ENCODE assay signal across 19 cellular contexts in the genomic region with DNA sequence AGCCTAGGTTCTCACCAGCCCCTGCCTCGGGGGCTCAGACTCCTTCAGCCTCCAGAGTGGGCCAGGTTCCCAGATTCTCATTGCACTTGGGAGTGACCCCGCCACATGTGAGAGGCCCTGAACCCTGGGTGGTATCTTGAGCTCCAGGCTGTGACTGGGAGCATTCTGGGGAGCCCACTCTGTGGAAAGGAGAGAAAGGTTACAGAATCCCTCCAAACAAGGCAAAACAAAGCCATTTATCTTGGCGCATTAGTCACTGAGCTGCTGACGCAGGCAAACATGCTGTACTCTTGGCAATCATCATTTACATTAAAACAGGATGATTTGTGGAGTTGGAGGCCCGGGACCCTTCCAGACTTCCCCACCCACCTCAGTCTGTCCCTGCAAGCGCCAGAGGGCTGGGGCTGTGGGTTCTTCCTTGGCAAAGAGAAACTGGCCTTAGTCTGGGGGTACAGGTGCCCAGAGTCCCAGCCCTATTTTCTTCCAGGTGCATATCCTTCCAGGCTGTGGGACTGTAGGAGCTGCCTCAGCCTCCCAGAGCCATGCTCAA.
A peak's percentile ranks its signal among the peaks of the same experiment; 100 is the strongest.
DNase-seq lines count a peak whose midpoint lies in the region; ATAC-seq and TF ChIP-seq lines count a peak whose summit lies in the region.
"Had no signal": no experiment of that assay in that cellular context is flagged by ENCODE, and none has a peak within 500 bp of the region (broad histone marks: within the 10 kb centered on the region; RNA-seq: fewer than 3 reads in every experiment).

No MANE protein-coding gene starts in this region.

- DNase-seq in GM23338 (ENCODE audit: low spot score): no peak
- DNase-seq in SK-N-MC (ENCODE audit: low read depth, low spot score): no peak
- peak; percentile 37 for DNase-seq in fibroblast of peridontal ligament (ENCODE audit: extremely low read depth)
- DNase-seq in osteocyte (ENCODE audit: extremely low spot score, unreplicated experiment): peak; percentile 72
- no peak for DNase-seq in cerebellar cortex (ENCODE audit: low spot score)
- no peak for DNase-seq in caudate nucleus (lab: John Stamatoyannopoulos, UW)
- DNase-seq: effector CD4-positive, alpha-beta T cell; GDM1; MV-4-11; naive B cell; NCI-H2081; NCI-H524; stimulated activated naive B cell treated with anti-CD40 and anti-IgM and Interleukin-4, amounts not matched to agents 10 μg/mL and 1 μg/mL and 100 μg/mL, for 72 hours had no signal

- H3K9me3 Mint-ChIP-seq in GM23338: no peaks in the 10 kb centered on the region
- no peaks in the 10 kb centered on the region for H3K9me3 Mint-ChIP-seq in osteocyte (ENCODE audit: unreplicated experiment)
- H3K9me3 Mint-ChIP-seq: activated naive CD4-positive, alpha-beta T cell treated with anti-CD3 and anti-CD28 coated beads, Interleukin-2, amount 50 U/mL, for 24 hours; stimulated activated naive B cell treated with anti-CD40 and anti-IgM and Interleukin-4, amounts not matched to agents 10 μg/mL and 1 μg/mL and 100 μg/mL, for 72 hours had no signal

- H4K20me1 ChIP-seq in GM23338 (replicated peaks; ENCODE audit: insufficient read depth): no peaks in the 10 kb centered on the region
- H4K20me1 ChIP-seq: BLaER1 treated with 17β-estradiol and CSF1 and Interleukin-3, amounts not matched to agents 10 nM and 100 nM had no signal

- no peaks in the 10 kb centered on the region for H3K9me2 ChIP-seq in GM23338 (ENCODE audit: insufficient read depth)

- H3K4me3 ChIP-seq in GM23338: no peak overlapping the region
- H3K4me3 ChIP-seq in SK-N-MC: no peak overlapping the region
- H3K4me3 ChIP-seq: BLaER1 treated with 17β-estradiol and CSF1 and Interleukin-3, amounts not matched to agents 10 nM and 100 nM; SJCRH30; tibial artery had no signal

- peak overlapping the region; percentile 80 for H2AFZ ChIP-seq in GM23338

- no peaks in the 10 kb centered on the region for H3K27me3 ChIP-seq in GM23338 (ENCODE audit: insufficient read depth)
- H3K27me3 ChIP-seq: BLaER1 treated with 17β-estradiol and CSF1 and Interleukin-3, amounts not matched to agents 10 nM and 100 nM; SJCRH30; tibial artery had no signal

- no peak overlapping the region for H3K27ac Mint-ChIP-seq in GM23338
- H3K27ac Mint-ChIP-seq in osteocyte (ENCODE audit: unreplicated experiment): no peak overlapping the region
- H3K27ac Mint-ChIP-seq: activated naive CD4-positive, alpha-beta T cell treated with anti-CD3 and anti-CD28 coated beads, Interleukin-2, amount 50 U/mL, for 24 hours; progenitor cell of endocrine pancreas; stimulated activated naive B cell treated with anti-CD40 and anti-IgM and Interleukin-4, amounts not matched to agents 10 μg/mL and 1 μg/mL and 100 μg/mL, for 72 hours had no signal

- no peak overlapping the region for H3K4me3 Mint-ChIP-seq in GM23338
- no peak overlapping the region for H3K4me3 Mint-ChIP-seq in osteocyte (ENCODE audit: unreplicated experiment)
- H3K4me3 Mint-ChIP-seq: activated naive CD4-positive, alpha-beta T cell treated with anti-CD3 and anti-CD28 coated beads, Interleukin-2, amount 50 U/mL, for 24 hours; naive B cell; stimulated activated naive B cell treated with anti-CD40 and anti-IgM and Interleukin-4, amounts not matched to agents 10 μg/mL and 1 μg/mL and 100 μg/mL, for 72 hours had no signal

- H3K79me2 ChIP-seq in GM23338 (replicated peaks; ENCODE audit: insufficient read depth): no peaks in the 10 kb centered on the region

- H3K36me3 ChIP-seq in GM23338 (ENCODE audit: insufficient read depth) (no peaks in the 10 kb centered on the region), SK-N-MC (ENCODE audit: insufficient read depth, low read length) (no peaks in the 10 kb centered on the region)
- H3K36me3 ChIP-seq: BLaER1 treated with 17β-estradiol and CSF1 and Interleukin-3, amounts not matched to agents 10 nM and 100 nM; SJCRH30; tibial artery had no signal

- H3K9me3 ChIP-seq in SK-N-MC (ENCODE audit: low read depth, low read length): no peaks in the 10 kb centered on the region
- H3K9me3 ChIP-seq: BLaER1 treated with 17β-estradiol and CSF1 and Interleukin-3, amounts not matched to agents 10 nM and 100 nM; SJCRH30; tibial artery had no signal

- no peak overlapping the region for H3K4me2 ChIP-seq in GM23338
- H3K4me2 ChIP-seq: BLaER1 treated with 17β-estradiol and CSF1 and Interleukin-3, amounts not matched to agents 10 nM and 100 nM had no signal

- H3K4me1 ChIP-seq in GM23338 (ENCODE audit: insufficient read depth): no peaks in the 10 kb centered on the region
- H3K4me1 ChIP-seq: BLaER1 treated with 17β-estradiol and CSF1 and Interleukin-3, amounts not matched to agents 10 nM and 100 nM had no signal

- no peaks in the 10 kb centered on the region for H3K4me1 Mint-ChIP-seq in GM23338
- H3K4me1 Mint-ChIP-seq in osteocyte (ENCODE audit: unreplicated experiment): peaks cover 17% of the 10 kb centered on the region
- H3K4me1 Mint-ChIP-seq: activated naive CD4-positive, alpha-beta T cell treated with anti-CD3 and anti-CD28 coated beads, Interleukin-2, amount 50 U/mL, for 24 hours; naive B cell; stimulated activated naive B cell treated with anti-CD40 and anti-IgM and Interleukin-4, amounts not matched to agents 10 μg/mL and 1 μg/mL and 100 μg/mL, for 72 hours had no signal

- H3F3A ChIP-seq in GM23338 (replicated peaks; ENCODE audit: low read depth): no peaks in the 10 kb centered on the region

- peak overlapping the region; percentile 26 for H3K9ac ChIP-seq in SK-N-MC (ENCODE audit: insufficient read length)
- H3K9ac ChIP-seq: BLaER1 treated with 17β-estradiol and CSF1 and Interleukin-3, amounts not matched to agents 10 nM and 100 nM had no signal

- H3K27me3 Mint-ChIP-seq in GM23338 (ENCODE audit: insufficient read depth, low read depth, poor library complexity) (peaks cover 4% of the 10 kb centered on the region), osteocyte (ENCODE audit: unreplicated experiment) (no peaks in the 10 kb centered on the region)
- H3K27me3 Mint-ChIP-seq: activated naive CD4-positive, alpha-beta T cell treated with anti-CD3 and anti-CD28 coated beads, Interleukin-2, amount 50 U/mL, for 24 hours had no signal

- ATAC-seq in GM23338: no peak
- no peak for ATAC-seq in HG03045 (IDR thresholded peaks at IDR 0.05; ENCODE audit: unreplicated experiment)
- ATAC-seq: stimulated activated naive B cell treated with anti-CD40 and anti-IgM and Interleukin-4, amounts not matched to agents 10 μg/mL and 1 μg/mL and 100 μg/mL, for 72 hours had no signal

- H3K36me3 Mint-ChIP-seq in GM23338 (ENCODE audit: low read depth) (no peaks in the 10 kb centered on the region), osteocyte (ENCODE audit: unreplicated experiment) (no peaks in the 10 kb centered on the region)
- H3K36me3 Mint-ChIP-seq: activated naive CD4-positive, alpha-beta T cell treated with anti-CD3 and anti-CD28 coated beads, Interleukin-2, amount 50 U/mL, for 24 hours; naive B cell; stimulated activated naive B cell treated with anti-CD40 and anti-IgM and Interleukin-4, amounts not matched to agents 10 μg/mL and 1 μg/mL and 100 μg/mL, for 72 hours had no signal

- H3K27ac ChIP-seq in GM23338 (ENCODE audit: low read depth): no peak overlapping the region
- H3K27ac ChIP-seq in SK-N-MC: peak overlapping the region; percentile 36; the same call in 1 of the 2 replicates
- no peak overlapping the region for H3K27ac ChIP-seq in caudate nucleus (ENCODE audit: low read depth, low read length)
- H3K27ac ChIP-seq: BLaER1 treated with 17β-estradiol and CSF1 and Interleukin-3, amounts not matched to agents 10 nM and 100 nM; SJCRH30; tibial artery had no signal

- TF ChIP-seq CTCF in GM23338 (conservative IDR thresholded peaks at IDR 0.05; ENCODE audit: low read depth in 2 of 2) (no peak), osteocyte (IDR thresholded peaks at IDR 0.05) (no peak)

TF ChIP-seq in GM23338, 12 proteins besides CTCF, POLR2A, EP300 and RAD21 (continues in another document):
- TF ChIP-seq EZH2phosphoT487 (IDR thresholded peaks at IDR 0.05; ENCODE audit: unreplicated experiment) (no peak), POLR2AphosphoS5 (IDR thresholded peaks at IDR 0.05; ENCODE audit: low read depth) (no peak)

Comparison
In these comparisons a context has a peak if more than half of its experiments do, and no peak if none do; other contexts are left out.
1. DNase-seq: peak in fibroblast of peridontal ligament (single experiment) and osteocyte (single experiment); none in GM23338 (single experiment), SK-N-MC (single experiment), cerebellar cortex (single experiment) and caudate nucleus (0 of 61).